1 cellular context compared by ENCODE assay signal in genomic region chr11:124898711-124899110, GRCh38.
TF ChIP-seq lines count a peak whose summit lies in the region.

No MANE protein-coding gene starts in this region.

TF ChIP-seq in IMR-90, 13 proteins besides CTCF, POLR2A, EP300 and RAD21:
- TF ChIP-seq MAFK (IDR thresholded peaks at IDR 0.05; ENCODE audit: low read depth, low read length) (no peak), RFX5 (IDR thresholded peaks at IDR 0.05; ENCODE audit: low read depth, low read length) (no peak), FOS (IDR thresholded peaks at IDR 0.05; ENCODE audit: low read depth, low read length) (no peak), CHD1 (IDR thresholded peaks at IDR 0.05; ENCODE audit: low read depth, low read length) (no peak), ELK1 (IDR thresholded peaks at IDR 0.05; ENCODE audit: borderline replicate concordance, low read depth, low read length) (no peak)
